In genomic region chr15:90989040-90989768, GRCh38 we compare ENCODE assay signal across 14 cellular contexts. TPM values are rescaled to one million over a fixed set of nuclear protein-coding genes. Genes with fewer than 3 reads are reported as not detected.
DNase-seq lines count a peak whose midpoint lies in the region; ATAC-seq and TF ChIP-seq lines count a peak whose summit lies in the region.
"Had no signal": no experiment of that assay in that cellular context is flagged by ENCODE, and none has a peak within 500 bp of the region (broad histone marks: within the 10 kb centered on the region; RNA-seq: fewer than 3 reads in every experiment).

No MANE protein-coding gene starts in this region.

- H2AFZ ChIP-seq in KMS-11 (ENCODE audit: low read depth) = no peak overlapping the region
- H2AFZ ChIP-seq: parathyroid adenoma had no signal

- H3K79me2 ChIP-seq in KMS-11 (ENCODE audit: insufficient read depth, low read depth) = peaks cover 97% of the 10 kb centered on the region
- H3K79me2 ChIP-seq: parathyroid adenoma had no signal

- H3K4me3 Mint-ChIP-seq in activated CD4-positive, alpha-beta T cell treated with anti-CD3 and anti-CD28 coated beads, Interleukin-2, amount 10 ng/mL, durations not matched to agents 24 days and 14 days = no peak overlapping the region
- H3K4me3 Mint-ChIP-seq in stimulated activated memory B cell treated with anti-CD40 and anti-IgM and Interleukin-4, amounts not matched to agents 10 μg/mL and 1 μg/mL and 100 μg/mL, for 72 hours = no peak overlapping the region
- H3K4me3 Mint-ChIP-seq in glutamatergic neuron (ENCODE audit: unreplicated experiment) = no peak overlapping the region

- H3K27ac Mint-ChIP-seq in activated CD4-positive, alpha-beta T cell treated with anti-CD3 and anti-CD28 coated beads, Interleukin-2, amount 10 ng/mL, durations not matched to agents 24 days and 14 days = peak overlapping the region; percentile 43
- peak overlapping the region; percentile 40 for H3K27ac Mint-ChIP-seq in stimulated activated memory B cell treated with anti-CD40 and anti-IgM and Interleukin-4, amounts not matched to agents 10 μg/mL and 1 μg/mL and 100 μg/mL, for 72 hours
- no peak overlapping the region for H3K27ac Mint-ChIP-seq in glutamatergic neuron (ENCODE audit: unreplicated experiment)

- no peaks in the 10 kb centered on the region for H3K36me3 ChIP-seq in KMS-11 (ENCODE audit: insufficient read depth)

- H3K9ac ChIP-seq in KMS-11 = no peak overlapping the region
- H3K9ac ChIP-seq: parathyroid adenoma had no signal

- H3K27ac ChIP-seq in KMS-11 = no peak overlapping the region
- peak overlapping the region; percentile 72; the same call in 1 of the 2 replicates for H3K27ac ChIP-seq in VCaP
- H3K27ac ChIP-seq: parathyroid adenoma had no signal

- H3K4me3 ChIP-seq in KMS-11 (IDR thresholded peaks at IDR 0.05; ENCODE audit: insufficient read depth, low read depth, low read length) = no peak overlapping the region

- peaks cover 18% of the 10 kb centered on the region for H3K36me3 Mint-ChIP-seq in activated CD4-positive, alpha-beta T cell treated with anti-CD3 and anti-CD28 coated beads, Interleukin-2, amount 10 ng/mL, durations not matched to agents 24 days and 14 days (ENCODE audit: low read depth)
- H3K36me3 Mint-ChIP-seq in stimulated activated memory B cell treated with anti-CD40 and anti-IgM and Interleukin-4, amounts not matched to agents 10 μg/mL and 1 μg/mL and 100 μg/mL, for 72 hours = no peaks in the 10 kb centered on the region
- no peaks in the 10 kb centered on the region for H3K36me3 Mint-ChIP-seq in glutamatergic neuron (ENCODE audit: unreplicated experiment)
- H3K36me3 Mint-ChIP-seq: immature natural killer cell, T-cell had no signal

- peaks cover 48% of the 10 kb centered on the region for H3K4me1 ChIP-seq in KMS-11 (ENCODE audit: low read depth, poor library complexity, severe bottlenecking)
- H3K4me1 ChIP-seq: parathyroid adenoma had no signal

- H3K4me1 Mint-ChIP-seq in activated CD4-positive, alpha-beta T cell treated with anti-CD3 and anti-CD28 coated beads, Interleukin-2, amount 10 ng/mL, durations not matched to agents 24 days and 14 days = peaks cover 42% of the 10 kb centered on the region
- peaks cover 29% of the 10 kb centered on the region for H3K4me1 Mint-ChIP-seq in stimulated activated memory B cell treated with anti-CD40 and anti-IgM and Interleukin-4, amounts not matched to agents 10 μg/mL and 1 μg/mL and 100 μg/mL, for 72 hours
- no peaks in the 10 kb centered on the region for H3K4me1 Mint-ChIP-seq in glutamatergic neuron (ENCODE audit: low read depth, unreplicated experiment)

- no peaks in the 10 kb centered on the region for H3K9me3 Mint-ChIP-seq in activated CD4-positive, alpha-beta T cell treated with anti-CD3 and anti-CD28 coated beads, Interleukin-2, amount 10 ng/mL, durations not matched to agents 24 days and 14 days
- no peaks in the 10 kb centered on the region for H3K9me3 Mint-ChIP-seq in stimulated activated memory B cell treated with anti-CD40 and anti-IgM and Interleukin-4, amounts not matched to agents 10 μg/mL and 1 μg/mL and 100 μg/mL, for 72 hours
- peaks cover 10% of the 10 kb centered on the region for H3K9me3 Mint-ChIP-seq in glutamatergic neuron (ENCODE audit: unreplicated experiment)
- H3K9me3 Mint-ChIP-seq: T-cell had no signal

- H3K27me3 Mint-ChIP-seq in activated CD4-positive, alpha-beta T cell treated with anti-CD3 and anti-CD28 coated beads, Interleukin-2, amount 10 ng/mL, durations not matched to agents 24 days and 14 days = no peaks in the 10 kb centered on the region
- H3K27me3 Mint-ChIP-seq in stimulated activated memory B cell treated with anti-CD40 and anti-IgM and Interleukin-4, amounts not matched to agents 10 μg/mL and 1 μg/mL and 100 μg/mL, for 72 hours = no peaks in the 10 kb centered on the region
- H3K27me3 Mint-ChIP-seq in glutamatergic neuron (ENCODE audit: unreplicated experiment) = peaks cover 2% of the 10 kb centered on the region
- H3K27me3 Mint-ChIP-seq: T-cell had no signal

- intact Hi-C loops in activated CD4-positive, alpha-beta T cell treated with anti-CD3 and anti-CD28 coated beads, Interleukin-2, amount 10 ng/mL, durations not matched to agents 24 days and 14 days (cut with micrococcal nuclease) = no loop called here
- intact Hi-C loops in posterior vena cava (cut with DNase I) = no loop called here

- H4K20me1 ChIP-seq in KMS-11 (ENCODE audit: insufficient read depth) = peaks cover 13% of the 10 kb centered on the region; the same call in 1 of the 2 replicates

- no peaks in the 10 kb centered on the region for H3K27me3 ChIP-seq in KMS-11 (ENCODE audit: insufficient read depth, low read depth)

- H3K4me2 ChIP-seq in KMS-11 = peak overlapping the region; percentile 27; the same call in 1 of the 2 replicates

- no peak for TF ChIP-seq CTCF in KMS-11 (conservative IDR thresholded peaks at IDR 0.05; ENCODE audit: low read depth, low read length)
- no peak for TF ChIP-seq CTCF in VCaP (conservative IDR thresholded peaks at IDR 0.05)
- TF ChIP-seq CTCF in glutamatergic neuron (IDR thresholded peaks at IDR 0.05; ENCODE audit: partially characterized antibody, unreplicated experiment) = no peak

- ATAC-seq in stimulated activated memory B cell treated with anti-CD40 and anti-IgM and Interleukin-4, amounts not matched to agents 10 μg/mL and 1 μg/mL and 100 μg/mL, for 72 hours = peak; percentile 62
- ATAC-seq: T-cell had no signal

- no peak for DNase-seq in activated CD4-positive, alpha-beta T cell treated with anti-CD3 and anti-CD28 coated beads, Interleukin-2, amount 10 ng/mL, durations not matched to agents 24 days and 14 days
- no peak for DNase-seq in activated CD4-positive, alpha-beta T cell treated with anti-CD3 and anti-CD28 coated beads for 48 hours
- DNase-seq in posterior vena cava (ENCODE audit: low spot score) (no peak), glutamatergic neuron (no peak)
- DNase-seq in activated effector memory CD4-positive, alpha-beta T cell treated with Interleukin-2 at 50 U/mL for 16 hours = no peak
- DNase-seq: effector CD4-positive, alpha-beta T cell; foreskin fibroblast; GOT3; immature natural killer cell; T-cell had no signal

RNA-seq across cellular contexts. Expression of gene PRC1, which starts 5.1 kb away (rescaled TPM):
- total RNA-seq in activated CD4-positive, alpha-beta T cell treated with anti-CD3 and anti-CD28 coated beads, Interleukin-2, amount 10 ng/mL, durations not matched to agents 24 days and 14 days = 85.0 and 86.2 TPM in 2 replicates
- 1 to 10 TPM; 6.2 to 7.9 TPM for total RNA-seq in posterior vena cava
- 42.5 TPM for total RNA-seq in glutamatergic neuron (ENCODE audit: unreplicated experiment)

RNA-seq across cellular contexts. Expression of gene VPS33B, which starts 33.2 kb away (rescaled TPM):
- 18.9 and 19.5 TPM in 2 replicates for total RNA-seq in activated CD4-positive, alpha-beta T cell treated with anti-CD3 and anti-CD28 coated beads, Interleukin-2, amount 10 ng/mL, durations not matched to agents 24 days and 14 days
- 10 to 100 TPM; 10.1 to 14.3 TPM for total RNA-seq in posterior vena cava
- 31.7 TPM for total RNA-seq in glutamatergic neuron (ENCODE audit: unreplicated experiment)

RNA-seq across cellular contexts. Expression of gene RCCD1, which starts 34.5 kb away (rescaled TPM):
- 28.0 and 32.3 TPM in 2 replicates for total RNA-seq in activated CD4-positive, alpha-beta T cell treated with anti-CD3 and anti-CD28 coated beads, Interleukin-2, amount 10 ng/mL, durations not matched to agents 24 days and 14 days
- total RNA-seq in posterior vena cava (1 to 10 TPM; 5.1 to 7.4 TPM), glutamatergic neuron (ENCODE audit: unreplicated experiment) (11.5 TPM)

RNA-seq across cellular contexts. Expression of gene UNC45A, which starts 54.1 kb away (rescaled TPM):
- 66.9 and 67.0 TPM in 2 replicates for total RNA-seq in activated CD4-positive, alpha-beta T cell treated with anti-CD3 and anti-CD28 coated beads, Interleukin-2, amount 10 ng/mL, durations not matched to agents 24 days and 14 days
- total RNA-seq in posterior vena cava (10 to 100 TPM; 63.6 to 75.8 TPM), glutamatergic neuron (ENCODE audit: unreplicated experiment) (65.1 TPM)

RNA-seq across cellular contexts. Expression of gene HDDC3, which starts 56.9 kb away (rescaled TPM):
- total RNA-seq in activated CD4-positive, alpha-beta T cell treated with anti-CD3 and anti-CD28 coated beads, Interleukin-2, amount 10 ng/mL, durations not matched to agents 24 days and 14 days = 36.3 and 39.9 TPM in 2 replicates
- total RNA-seq in posterior vena cava (1 to 10 TPM; 5.9 to 8.6 TPM), glutamatergic neuron (ENCODE audit: unreplicated experiment) (10.7 TPM)
